ENCODE assay signal across 17 cellular contexts in the genomic region with DNA sequence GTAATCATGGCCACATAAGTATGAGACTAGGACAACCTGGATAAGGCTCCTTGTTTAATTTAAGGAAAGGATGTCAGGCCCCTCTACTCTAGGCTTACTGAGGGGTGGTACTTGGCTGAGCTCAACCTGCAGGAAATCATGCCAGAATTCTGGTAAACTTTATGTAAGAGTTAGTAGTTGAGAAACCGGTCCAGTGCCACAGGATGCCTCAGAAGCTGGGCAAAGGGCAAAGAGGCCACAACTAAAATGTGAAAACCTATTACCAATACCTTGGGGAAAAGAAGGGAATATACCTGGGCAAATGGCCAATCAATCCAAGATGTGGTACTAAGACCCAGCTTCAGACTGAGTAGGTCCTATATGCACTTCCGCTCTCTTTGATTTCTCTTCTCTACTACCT.
DNase-seq lines count a peak whose midpoint lies in the region; ATAC-seq and TF ChIP-seq lines count a peak whose summit lies in the region.
"Had no signal": no experiment of that assay in that cellular context is flagged by ENCODE, and none has a peak within 500 bp of the region (broad histone marks: within the 10 kb centered on the region; RNA-seq: fewer than 3 reads in every experiment).

No MANE protein-coding gene starts in this region.

- peaks cover 48% of the 10 kb centered on the region for H3K36me3 Mint-ChIP-seq in CD4-positive, CD25-positive, alpha-beta regulatory T cell
- peaks cover 90% of the 10 kb centered on the region for H3K36me3 Mint-ChIP-seq in CD4-positive, alpha-beta T cell (ENCODE audit: low read depth)
- peaks cover 93% of the 10 kb centered on the region for H3K36me3 Mint-ChIP-seq in activated T-helper 17 cell treated with anti-CD3 and anti-CD28 coated beads, Interleukin-2, amount 50 U/mL, for 72 hours (ENCODE audit: low read depth)
- no peaks in the 10 kb centered on the region for H3K36me3 Mint-ChIP-seq in WTC11

- H3K4me3 ChIP-seq in CD4-positive, CD25-positive, alpha-beta regulatory T cell (ENCODE audit: low read depth, low read length), result no peak overlapping the region
- H3K4me3 ChIP-seq in right lobe of liver, result no peak overlapping the region
- no peak overlapping the region for H3K4me3 ChIP-seq in foreskin fibroblast (ENCODE audit: low read depth in 1 of 2, low read length in 2 of 2)
- H3K4me3 ChIP-seq: GM12878, GM23248 had no signal

- no peaks in the 10 kb centered on the region for H3K4me1 ChIP-seq in CD4-positive, CD25-positive, alpha-beta regulatory T cell (ENCODE audit: control insufficient read depth, insufficient read depth, low read length, poor library complexity, severe bottlenecking)
- peaks cover 0 to 22% (median 5%) of the 10 kb centered on the region in 4 donors for H3K4me1 ChIP-seq in right lobe of liver

- peak overlapping the region in 2 of 3 donors; percentile 9 to 45 for H3K27ac Mint-ChIP-seq in CD4-positive, CD25-positive, alpha-beta regulatory T cell
- H3K27ac Mint-ChIP-seq in CD4-positive, alpha-beta T cell, result peak overlapping the region; percentile 3
- H3K27ac Mint-ChIP-seq in activated T-helper 17 cell treated with anti-CD3 and anti-CD28 coated beads, Interleukin-2, amount 50 U/mL, for 72 hours, result peak overlapping the region; percentile 22
- H3K27ac Mint-ChIP-seq in WTC11, result no peak overlapping the region

- H3K9me3 ChIP-seq in CD4-positive, CD25-positive, alpha-beta regulatory T cell (ENCODE audit: control insufficient read depth in 2 of 2, low read length in 2 of 2), result no peaks in the 10 kb centered on the region
- no peaks in the 10 kb centered on the region for H3K9me3 ChIP-seq in CD4-positive, alpha-beta T cell (ENCODE audit: control insufficient read depth, low read length)
- H3K9me3 ChIP-seq in right lobe of liver, result no peaks in the 10 kb centered on the region

- no peak overlapping the region for H3K4me3 Mint-ChIP-seq in CD4-positive, CD25-positive, alpha-beta regulatory T cell
- H3K4me3 Mint-ChIP-seq in CD4-positive, alpha-beta T cell, result no peak overlapping the region
- no peak overlapping the region for H3K4me3 Mint-ChIP-seq in activated T-helper 17 cell treated with anti-CD3 and anti-CD28 coated beads, Interleukin-2, amount 50 U/mL, for 72 hours
- H3K4me3 Mint-ChIP-seq in WTC11, result no peak overlapping the region
- H3K4me3 Mint-ChIP-seq: CD8-positive, alpha-beta memory T cell had no signal

- intact Hi-C loops in CD4-positive, alpha-beta T cell (cut with DNase I, micrococcal nuclease), result no loop called here
- intact Hi-C loops in right lobe of liver (cut with DNase I), result no loop called here

- CTCF ChIA-PET in CD4-positive, alpha-beta T cell (lab: Charles Lee), result no interaction called here
- CTCF ChIA-PET in WTC11 (lab: Charles Lee), result interaction anchor here (0.6 kb wide), 1 partner anchor 157 kb away, joined by 3 read pairs; no protein-coding TSS in a partner anchor

- DNase-seq in CD4-positive, CD25-positive, alpha-beta regulatory T cell, result no peak
- no peak for DNase-seq in CD4-positive, alpha-beta T cell
- peak in 1 of 3 donors; percentile 48 for DNase-seq in right lobe of liver
- no peak for DNase-seq in Kasumi-1 (lab: John Stamatoyannopoulos, UW)
- DNase-seq in WTC11 (ENCODE audit: low spot score), result no peak
- DNase-seq in foreskin fibroblast, result no peak
- DNase-seq: C1 segment of cervical spinal cord; CD8-positive, alpha-beta memory T cell; DMS 273 treated with DMSO at 0.1 percent for 48 hours; DMS79; EL; GDM1; GM23248; H7; HCEC 1CT had no signal

- peaks cover 76% of the 10 kb centered on the region for H3K36me3 ChIP-seq in CD4-positive, CD25-positive, alpha-beta regulatory T cell (ENCODE audit: control insufficient read depth, insufficient read depth, low read length)
- peaks cover 0 to 20% (median 2%) of the 10 kb centered on the region in 4 donors for H3K36me3 ChIP-seq in right lobe of liver

- H3K4me1 Mint-ChIP-seq in CD4-positive, CD25-positive, alpha-beta regulatory T cell, result peaks cover 0 to 12% (median 7%) of the 10 kb centered on the region in 4 donors
- H3K4me1 Mint-ChIP-seq in CD4-positive, alpha-beta T cell (ENCODE audit: low read depth), result no peaks in the 10 kb centered on the region
- peaks cover 8% of the 10 kb centered on the region for H3K4me1 Mint-ChIP-seq in activated T-helper 17 cell treated with anti-CD3 and anti-CD28 coated beads, Interleukin-2, amount 50 U/mL, for 72 hours
- peaks cover 5% of the 10 kb centered on the region for H3K4me1 Mint-ChIP-seq in WTC11

- no peak for TF ChIP-seq CTCF in CD4-positive, alpha-beta T cell (IDR thresholded peaks at IDR 0.05)
- TF ChIP-seq CTCF in right lobe of liver (IDR thresholded peaks at IDR 0.05) (no peak), WTC11 (IDR thresholded peaks at IDR 0.05) (no peak), foreskin fibroblast (IDR thresholded peaks at IDR 0.05; ENCODE audit: low read depth, low read length) (no peak)

- WGBS in right lobe of liver (ENCODE audit: insufficient coverage, low coverage, low lambda C conversion rate, missing lambda C conversion rate), result 60% methylated on average over 2 of the region's 2 CpGs

- TF ChIP-seq POLR2A in right lobe of liver (IDR thresholded peaks at IDR 0.05), result no peak

- POLR2A ChIA-PET in CD4-positive, alpha-beta T cell (lab: Charles Lee), result no interaction called here
- POLR2A ChIA-PET in WTC11 (lab: Charles Lee), result no interaction called here

- H3K27me3 ChIP-seq in CD4-positive, CD25-positive, alpha-beta regulatory T cell (ENCODE audit: control insufficient read depth, insufficient read depth, low read length), result no peaks in the 10 kb centered on the region
- H3K27me3 ChIP-seq in CD4-positive, alpha-beta T cell (ENCODE audit: control insufficient read depth, insufficient read depth, low read length), result no peaks in the 10 kb centered on the region
- H3K27me3 ChIP-seq in right lobe of liver, result no peaks in the 10 kb centered on the region

- peaks cover 0 to 3% (median 0%) of the 10 kb centered on the region in 7 donors for H3K9me3 Mint-ChIP-seq in CD4-positive, CD25-positive, alpha-beta regulatory T cell
- H3K9me3 Mint-ChIP-seq in CD4-positive, alpha-beta T cell, result no peaks in the 10 kb centered on the region
- H3K9me3 Mint-ChIP-seq in activated T-helper 17 cell treated with anti-CD3 and anti-CD28 coated beads, Interleukin-2, amount 50 U/mL, for 72 hours, result no peaks in the 10 kb centered on the region
- H3K9me3 Mint-ChIP-seq in WTC11, result no peaks in the 10 kb centered on the region
- H3K9me3 Mint-ChIP-seq: CD8-positive, alpha-beta memory T cell had no signal

- H3K27ac ChIP-seq in CD4-positive, CD25-positive, alpha-beta regulatory T cell (ENCODE audit: insufficient read depth, low read length, poor library complexity, severe bottlenecking), result no peak overlapping the region
- H3K27ac ChIP-seq in CD4-positive, alpha-beta T cell (ENCODE audit: low read depth, low read length), result no peak overlapping the region
- H3K27ac ChIP-seq in right lobe of liver, result peak overlapping the region in 2 of 3 donors; percentile 25 to 33
- H3K27ac ChIP-seq: GM23248 had no signal

- no peaks in the 10 kb centered on the region for H3K27me3 Mint-ChIP-seq in CD4-positive, CD25-positive, alpha-beta regulatory T cell
- no peaks in the 10 kb centered on the region for H3K27me3 Mint-ChIP-seq in CD4-positive, alpha-beta T cell
- H3K27me3 Mint-ChIP-seq in activated T-helper 17 cell treated with anti-CD3 and anti-CD28 coated beads, Interleukin-2, amount 50 U/mL, for 72 hours, result no peaks in the 10 kb centered on the region
- no peaks in the 10 kb centered on the region for H3K27me3 Mint-ChIP-seq in WTC11 (ENCODE audit: low read depth)

- ATAC-seq in CD4-positive, CD25-positive, alpha-beta regulatory T cell (ENCODE audit: low read depth in 2 of 2), result no peak
- no peak for ATAC-seq in CD4-positive, alpha-beta T cell (ENCODE audit: poor library complexity)
- no peak for ATAC-seq in activated T-helper 17 cell treated with anti-CD3 and anti-CD28 coated beads, Interleukin-2, amount 50 U/mL, for 72 hours (replicated peaks)
- ATAC-seq in right lobe of liver (peak; percentile 59 to 73 (median 66)), WTC11 (no peak)
- ATAC-seq: GM12878 had no signal

TF ChIP-seq in WTC11, 78 proteins besides CTCF, POLR2A, EP300 and RAD21 (continues in another document):
- TF ChIP-seq ZNF263 (CRISPR knock-in tag; IDR thresholded peaks at IDR 0.05; ENCODE audit: low read depth), result no peak
- TF ChIP-seq PRRX2 (CRISPR knock-in tag; IDR thresholded peaks at IDR 0.05), result no peak
- TF ChIP-seq, protein P1, sequence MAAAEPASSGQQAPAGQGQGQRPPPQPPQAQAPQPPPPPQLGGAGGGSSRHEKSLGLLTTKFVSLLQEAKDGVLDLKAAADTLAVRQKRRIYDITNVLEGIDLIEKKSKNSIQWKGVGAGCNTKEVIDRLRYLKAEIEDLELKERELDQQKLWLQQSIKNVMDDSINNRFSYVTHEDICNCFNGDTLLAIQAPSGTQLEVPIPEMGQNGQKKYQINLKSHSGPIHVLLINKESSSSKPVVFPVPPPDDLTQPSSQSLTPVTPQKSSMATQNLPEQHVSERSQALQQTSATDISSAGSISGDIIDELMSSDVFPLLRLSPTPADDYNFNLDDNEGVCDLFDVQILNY (CRISPR knock-in tag; IDR thresholded peaks at IDR 0.05), result no peak
- TF ChIP-seq ZBTB21 (CRISPR knock-in tag; IDR thresholded peaks at IDR 0.05; ENCODE audit: borderline replicate concordance), result no peak
- TF ChIP-seq, protein P2, sequence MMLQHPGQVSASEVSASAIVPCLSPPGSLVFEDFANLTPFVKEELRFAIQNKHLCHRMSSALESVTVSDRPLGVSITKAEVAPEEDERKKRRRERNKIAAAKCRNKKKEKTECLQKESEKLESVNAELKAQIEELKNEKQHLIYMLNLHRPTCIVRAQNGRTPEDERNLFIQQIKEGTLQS (CRISPR knock-in tag; conservative IDR thresholded peaks at IDR 0.05), result no peak
- no peak for TF ChIP-seq EMX1 (CRISPR knock-in tag; IDR thresholded peaks at IDR 0.05)
- no peak for TF ChIP-seq GRHL2 (CRISPR knock-in tag; IDR thresholded peaks at IDR 0.05; ENCODE audit: insufficient replicate concordance, severe bottlenecking)
- no peak for TF ChIP-seq NR1H2 (CRISPR knock-in tag; IDR thresholded peaks at IDR 0.05)
- no peak for TF ChIP-seq JUN (CRISPR knock-in tag; IDR thresholded peaks at IDR 0.05)
- TF ChIP-seq RORB (CRISPR knock-in tag; IDR thresholded peaks at IDR 0.05), result no peak

Comparison
In these comparisons a context has a peak if more than half of its experiments do, and no peak if none do; other contexts are left out.
1. ATAC-seq: peak in right lobe of liver (4 of 4); none in CD4-positive, CD25-positive, alpha-beta regulatory T cell (0 of 2), CD4-positive, alpha-beta T cell (single experiment), activated T-helper 17 cell treated with anti-CD3 and anti-CD28 coated beads, Interleukin-2, amount 50 U/mL, for 72 hours (single experiment) and WTC11 (single experiment).
2. H3K27ac ChIP-seq: peak in right lobe of liver (2 of 3); none in CD4-positive, CD25-positive, alpha-beta regulatory T cell (single experiment) and CD4-positive, alpha-beta T cell (single experiment).